ENCODE assay signal across 8 cellular contexts in genomic region chr11:5690736-5691135, GRCh38. TPM values are rescaled to one million over a fixed set of nuclear protein-coding genes. Genes with fewer than 3 reads are reported as not detected.
DNase-seq lines count a peak whose midpoint lies in the region; ATAC-seq and TF ChIP-seq lines count a peak whose summit lies in the region.

No MANE protein-coding gene starts in this region.

- H3K4me3 Mint-ChIP-seq in GM23338 (peak overlapping the region; percentile 63), progenitor cell of endocrine pancreas (ENCODE audit: low read depth) (no peak overlapping the region)
- H3K4me3 Mint-ChIP-seq in activated naive CD8-positive, alpha-beta T cell, result peak overlapping the region; percentile 92

- DNase-seq in GM23338 (ENCODE audit: low spot score), result no peak
- DNase-seq in spleen, result no peak
- DNase-seq in NCI-H187 (lab: John Stamatoyannopoulos, UW), result no peak
- DNase-seq in glomerular visceral epithelial cell (ENCODE audit: extremely low spot score), result no peak
- DNase-seq in progenitor cell of endocrine pancreas (ENCODE audit: low spot score, unreplicated experiment), result no peak
- no peak for DNase-seq in SIG-M5 (lab: John Stamatoyannopoulos, UW)

- no peak overlapping the region for H2AFZ ChIP-seq in GM23338

- H4K20me1 ChIP-seq in GM23338 (replicated peaks; ENCODE audit: insufficient read depth), result no peaks in the 10 kb centered on the region

- TF ChIP-seq POLR2A in spleen (IDR thresholded peaks at IDR 0.05), result no peak

- H3K36me3 Mint-ChIP-seq in GM23338 (ENCODE audit: low read depth) (peaks cover 16% of the 10 kb centered on the region), progenitor cell of endocrine pancreas (ENCODE audit: insufficient read depth) (no peaks in the 10 kb centered on the region)
- H3K36me3 Mint-ChIP-seq in activated naive CD8-positive, alpha-beta T cell, result peaks cover 4% of the 10 kb centered on the region

- H3K4me3 ChIP-seq in GM23338 (peak overlapping the region; percentile 41), iPS-11a (ENCODE audit: low read depth, low read length) (peak overlapping the region; percentile 5), spleen (peak overlapping the region; percentile 41 to 74 (median 70))

- intact Hi-C loops in spleen (cut with DNase I; ENCODE audit: low total_unique reads), result loop anchor here (10.0 kb wide), 1 partner anchor 66 kb away; the partner anchor contains the start of gene TRIM34

- H3K36me3 ChIP-seq in GM23338 (ENCODE audit: insufficient read depth) (no peaks in the 10 kb centered on the region), spleen (peaks cover 0 to 28% (median 0%) of the 10 kb centered on the region in 6 donors)

- no peak for ATAC-seq in GM23338

- H3K9me3 ChIP-seq in spleen, result no peaks in the 10 kb centered on the region

- H3K4me2 ChIP-seq in GM23338, result peak overlapping the region; percentile 63

- 0 out of 2 replicates have a peak, but pooled peaks cover 4% of the 10 kb centered on the region for H3K9me2 ChIP-seq in GM23338 (ENCODE audit: insufficient read depth)

- H3K27ac Mint-ChIP-seq in GM23338, result no peak overlapping the region; the same call in 1 of the 2 replicates
- peak overlapping the region; percentile 96 for H3K27ac Mint-ChIP-seq in activated naive CD8-positive, alpha-beta T cell
- no peak overlapping the region for H3K27ac Mint-ChIP-seq in progenitor cell of endocrine pancreas

- TF ChIP-seq CTCF in GM23338 (conservative IDR thresholded peaks at IDR 0.05; ENCODE audit: low read depth in 2 of 2), result no peak
- no peak for TF ChIP-seq CTCF in spleen (IDR thresholded peaks at IDR 0.05 in 8 of 11, conservative IDR thresholded peaks at IDR 0.05 in 3 of 11)
- TF ChIP-seq CTCF in progenitor cell of endocrine pancreas (IDR thresholded peaks at IDR 0.05; ENCODE audit: unreplicated experiment), result no peak

- H3K27me3 Mint-ChIP-seq in GM23338 (ENCODE audit: insufficient read depth, low read depth, poor library complexity) (peaks cover 4% of the 10 kb centered on the region), progenitor cell of endocrine pancreas (no peaks in the 10 kb centered on the region)
- H3K27me3 Mint-ChIP-seq in activated naive CD8-positive, alpha-beta T cell, result no peaks in the 10 kb centered on the region

- H3K27ac ChIP-seq in GM23338 (ENCODE audit: low read depth), result 0 out of 2 replicates have a peak overlapping the region, but pooled peaks have one; percentile 94
- H3K27ac ChIP-seq in spleen, result peak overlapping the region; percentile 87 to 97 (median 95)

- H3K9me3 Mint-ChIP-seq in GM23338, result peaks cover 11% of the 10 kb centered on the region; the same call in 2 of the 3 replicates
- H3K9me3 Mint-ChIP-seq in activated naive CD8-positive, alpha-beta T cell (ENCODE audit: low read depth), result no peaks in the 10 kb centered on the region
- H3K9me3 Mint-ChIP-seq in progenitor cell of endocrine pancreas (ENCODE audit: low read depth), result peaks cover 5% of the 10 kb centered on the region

- H3K4me1 ChIP-seq in GM23338 (ENCODE audit: insufficient read depth) (peaks cover 21% of the 10 kb centered on the region), spleen (peaks cover 25 to 68% (median 50%) of the 10 kb centered on the region in 6 donors)

- H3K79me2 ChIP-seq in GM23338 (replicated peaks; ENCODE audit: insufficient read depth), result peaks cover 32% of the 10 kb centered on the region

- H3K27me3 ChIP-seq in GM23338 (ENCODE audit: insufficient read depth), result no peaks in the 10 kb centered on the region
- no peaks in the 10 kb centered on the region for H3K27me3 ChIP-seq in spleen (replicated peaks in 1 of 7)

- WGBS in spleen, 5 donors, result 1 to 6% (median 4%) methylated on average over 5 of the region's 5 CpGs

- H3F3A ChIP-seq in GM23338 (replicated peaks; ENCODE audit: low read depth), result no peaks in the 10 kb centered on the region

- H3K4me1 Mint-ChIP-seq in GM23338 (peaks cover 24% of the 10 kb centered on the region), progenitor cell of endocrine pancreas (ENCODE audit: low read depth) (peaks cover 4% of the 10 kb centered on the region)
- peaks cover 77% of the 10 kb centered on the region for H3K4me1 Mint-ChIP-seq in activated naive CD8-positive, alpha-beta T cell (ENCODE audit: low read depth)

TF ChIP-seq in GM23338, 12 proteins besides CTCF, POLR2A, EP300 and RAD21:
- TF ChIP-seq EZH2phosphoT487 (IDR thresholded peaks at IDR 0.05; ENCODE audit: unreplicated experiment) (no peak), NANOG (IDR thresholded peaks at IDR 0.05; ENCODE audit: borderline replicate concordance) (no peak), CREB1 (CRISPR knock-in tag; IDR thresholded peaks at IDR 0.05; ENCODE audit: low read depth) (no peak), ETS1 (IDR thresholded peaks at IDR 0.05) (no peak), EZH2 (IDR thresholded peaks at IDR 0.05; ENCODE audit: low read depth, unreplicated experiment) (no peak), ZNF114 (CRISPR knock-in tag; IDR thresholded peaks at IDR 0.05) (no peak)

RNA-seq across cellular contexts. Expression of gene TRIM22, which starts 1.1 kb away (rescaled TPM):
- total RNA-seq in GM23338 (2014; rRNA removed; shearing (Covaris generic)), result 30.9 and 41.1 TPM in 2 replicates
- polyA plus RNA-seq in GM23338 (2016; fragmentation: Nextera tagmentation; extraction: Ambion mirVana) (17.8 and 23.9 TPM in 2 replicates), spleen (100 to 1,000 TPM; 152 to 169 (median 162) TPM)
- total RNA-seq in spleen (100 to 1,000 TPM; 232 to 336 (median 282) TPM), progenitor cell of endocrine pancreas (0.89 and 1.7 TPM in 2 replicates)

RNA-seq across cellular contexts. Expression of gene TRIM5, which starts 5.9 kb away (rescaled TPM):
- total RNA-seq in GM23338 (2014; rRNA removed; shearing (Covaris generic)), result 17.7 and 20.8 TPM in 2 replicates
- polyA plus RNA-seq in GM23338 (2016; fragmentation: Nextera tagmentation; extraction: Ambion mirVana) (16.1 and 21.0 TPM in 2 replicates), spleen (10 to 100 TPM in 1 of 3 donors, 1 to 10 TPM in 2; 7.8 to 13.6 (median 9.0) TPM)
- total RNA-seq in spleen (10 to 100 TPM; 31.1 to 44.3 (median 34.2) TPM), progenitor cell of endocrine pancreas (38.9 and 40.8 TPM in 2 replicates)

RNA-seq across cellular contexts. Expression of gene OR56B1, which starts 45.5 kb away (rescaled TPM):
- 0.28 TPM in 1 of 2 replicates, not detected in the other for total RNA-seq in GM23338 (2014; rRNA removed; shearing (Covaris generic))
- polyA plus RNA-seq in GM23338 (2016; fragmentation: Nextera tagmentation; extraction: Ambion mirVana) (not detected in 2 replicates), spleen (under 1 TPM; 0.06 to 0.11 (median 0.08) TPM)
- total RNA-seq in spleen (1 to 10 TPM in 4 of 7 donors, under 1 TPM in 3; 0.27 to 1.8 (median 1.0) TPM), progenitor cell of endocrine pancreas (not detected in 2 replicates)

Comparison
In these comparisons a context has a peak if more than half of its experiments do, and no peak if none do; other contexts are left out.
1. H3K4me3 ChIP-seq: peak in every context shown above with its lines; median percentile 70 in spleen; 41 in GM23338; 5 in iPS-11a.
2. RNA of gene TRIM22, which starts 1.1 kb away (total RNA-seq): 232 to 336 TPM in spleen and 30.9 to 41.1 TPM in GM23338; 0.89 to 1.7 TPM in progenitor cell of endocrine pancreas; every median in the first group is over 10 times any median in the second.